In the genomic region with DNA sequence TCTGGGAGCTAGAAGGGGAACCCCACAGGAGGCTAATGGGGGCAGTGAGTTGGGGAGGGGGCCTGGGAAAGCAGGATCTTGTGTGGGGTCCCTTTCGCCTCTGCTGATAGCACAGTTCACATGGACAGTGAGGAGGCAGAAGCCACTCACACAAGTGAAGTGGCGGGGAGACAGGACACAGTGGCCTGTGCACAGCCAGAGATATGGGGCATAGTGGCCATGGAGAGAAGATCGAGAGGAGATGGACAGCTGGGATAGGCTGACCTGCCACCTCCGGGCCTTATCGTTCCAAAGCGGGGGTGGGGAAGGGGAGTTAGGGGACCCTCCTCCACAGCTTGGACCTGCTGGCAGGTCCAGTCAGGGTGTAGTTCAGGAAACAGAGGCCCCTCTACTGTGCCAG, we compare ENCODE assay signal across 24 cellular contexts.
DNase-seq lines count a peak whose midpoint lies in the region; ATAC-seq, FAIRE-seq and TF ChIP-seq lines count a peak whose summit lies in the region.
"Had no signal": no experiment of that assay in that cellular context is flagged by ENCODE, and none has a peak within 500 bp of the region (broad histone marks: within the 10 kb centered on the region; RNA-seq: fewer than 3 reads in every experiment).

No MANE protein-coding gene starts in this region.

- H3K9me3 ChIP-seq in heart left ventricle (no peaks in the 10 kb centered on the region), neural progenitor cell (ENCODE audit: low read depth) (no peaks in the 10 kb centered on the region)
- H3K9me3 ChIP-seq: BLaER1 had no signal

- H3K4me3 Mint-ChIP-seq in brain: no peak overlapping the region
- peak overlapping the region; percentile 19 for H3K4me3 Mint-ChIP-seq in neural progenitor cell
- H3K4me3 Mint-ChIP-seq: CD4-positive, CD25-positive, alpha-beta regulatory T cell had no signal

- no peak overlapping the region for H2AFZ ChIP-seq in neural progenitor cell (replicated peaks)
- H2AFZ ChIP-seq: GM23248 had no signal

- DNase-seq in heart left ventricle: no peak
- no peak for DNase-seq in Right ventricle myocardium inferior (ENCODE audit: missing footprints)
- DNase-seq in neural progenitor cell (ENCODE audit: low spot score): no peak
- DNase-seq in urothelium cell line (ENCODE audit: low spot score): no peak
- DNase-seq in effector CD8-positive, alpha-beta T cell (lab: John Stamatoyannopoulos, UW): no peak
- no peak for DNase-seq in RWPE1 (ENCODE audit: low spot score)
- no peak for DNase-seq in NCI-H2196 treated with DMSO at 0.1 percent for 48 hours (lab: John Stamatoyannopoulos, UW; ENCODE audit: unreplicated experiment)
- DNase-seq: CD4-positive, CD25-positive, alpha-beta regulatory T cell; GM23248; H7; Kasumi-1; NCI-H1105; NCI-H1436 treated with DMSO at 0.1 percent for 48 hours; NCI-H187 treated with DMSO at 0.1 percent for 48 hours; NCI-H2171 treated with DMSO at 0.1 percent for 48 hours; NCI-H774; SIG-M5 had no signal

- no peaks in the 10 kb centered on the region for H4K20me1 ChIP-seq in neural progenitor cell (ENCODE audit: low read depth)
- H4K20me1 ChIP-seq: BLaER1 had no signal

- intact Hi-C loops in heart left ventricle (cut with DNase I) (no loop called here), Right ventricle myocardium inferior (cut with DNase I) (no loop called here)

- peaks cover 0 to under 1% (median 0%) of the 10 kb centered on the region in 5 experiments for H3K9me3 Mint-ChIP-seq in brain
- no peaks in the 10 kb centered on the region for H3K9me3 Mint-ChIP-seq in neural progenitor cell
- H3K9me3 Mint-ChIP-seq: CD4-positive, CD25-positive, alpha-beta regulatory T cell had no signal

- H3K27me3 Mint-ChIP-seq in brain (peaks cover 12% of the 10 kb centered on the region), neural progenitor cell (ENCODE audit: insufficient read depth, low read depth) (peaks cover 24% of the 10 kb centered on the region)

- H3K36me3 ChIP-seq in heart left ventricle: no peaks in the 10 kb centered on the region
- no peaks in the 10 kb centered on the region for H3K36me3 ChIP-seq in neural progenitor cell
- H3K36me3 ChIP-seq: BLaER1 had no signal

- ATAC-seq in heart left ventricle (peak in 2 of 4 donors; percentile 4 to 5), Right ventricle myocardium inferior (no peak)
- ATAC-seq: K562 had no signal

- H3F3A ChIP-seq in neural progenitor cell (ENCODE audit: low read depth): peaks cover 18% of the 10 kb centered on the region

- TF ChIP-seq POLR2A in heart left ventricle (IDR thresholded peaks at IDR 0.05): no peak

- POLR2A ChIA-PET in RWPE1 (lab: Yijun Ruan, JAX; ENCODE audit: low non-redundant PET): no interaction called here

- H3K79me2 ChIP-seq in neural progenitor cell (ENCODE audit: low read depth): no peaks in the 10 kb centered on the region

- H3K27ac ChIP-seq in heart left ventricle (peak overlapping the region in 8 of 12 donors; percentile 8 to 76 (median 62)), neural progenitor cell (peak overlapping the region; percentile 32), RWPE1 (no peak overlapping the region)
- H3K27ac ChIP-seq: BLaER1, GM23248, SK-N-MC had no signal

- FAIRE-seq in urothelium cell line (lab: Jason Lieb, UNC): peak; percentile 13
- FAIRE-seq: A204.1, G401.6, HTR-8/SVneo, K562 had no signal

- H3K4me3 ChIP-seq in heart left ventricle: no peak overlapping the region
- H3K4me3 ChIP-seq in neural progenitor cell: no peak overlapping the region
- H3K4me3 ChIP-seq: BLaER1, GM23248, K562, SK-N-MC had no signal

- H3K4me1 Mint-ChIP-seq in brain (peaks cover 34% of the 10 kb centered on the region), neural progenitor cell (peaks cover 41% of the 10 kb centered on the region)

- no peaks in the 10 kb centered on the region for H3K36me3 Mint-ChIP-seq in brain
- H3K36me3 Mint-ChIP-seq in neural progenitor cell: no peaks in the 10 kb centered on the region
- H3K36me3 Mint-ChIP-seq: CD4-positive, CD25-positive, alpha-beta regulatory T cell had no signal

- 78 to 88% (median 83%) methylated on average over 6 of the region's 6 CpGs for WGBS in heart left ventricle, 4 donors

- H3K27me3 ChIP-seq in heart left ventricle (peaks cover 0 to 10% (median 0%) of the 10 kb centered on the region in 9 donors), neural progenitor cell (no peaks in the 10 kb centered on the region)
- H3K27me3 ChIP-seq: BLaER1 had no signal

- H3K4me2 ChIP-seq in neural progenitor cell: peak overlapping the region; percentile 53
- H3K4me2 ChIP-seq: BLaER1 had no signal

- TF ChIP-seq CTCF in heart left ventricle (IDR thresholded peaks at IDR 0.05): no peak
- TF ChIP-seq CTCF in brain (conservative IDR thresholded peaks at IDR 0.05): no peak
- TF ChIP-seq CTCF in neural progenitor cell (IDR thresholded peaks at IDR 0.05): no peak
- no peak for TF ChIP-seq CTCF in RWPE1 (conservative IDR thresholded peaks at IDR 0.05; ENCODE audit: low read depth)

- CTCF ChIA-PET in RWPE1 (lab: Yijun Ruan, JAX): interaction anchor here (0.5 to 1.2 kb wide), 2 partner anchors 70 to 246 kb away, joined by 3 to 4 read pairs; partner anchors contain the start of gene EDAR

- H3K4me1 ChIP-seq in heart left ventricle (peaks cover 0 to 21% (median 6%) of the 10 kb centered on the region in 12 donors), neural progenitor cell (peaks cover 24% of the 10 kb centered on the region)

- H3K27ac Mint-ChIP-seq in brain (peak overlapping the region; percentile 59 to 88 (median 74)), neural progenitor cell (peak overlapping the region; percentile 52)

- no peak overlapping the region for H3K9ac ChIP-seq in neural progenitor cell
- H3K9ac ChIP-seq: BLaER1, GM23248 had no signal
